In genomic region chr3:136984837-136985236, GRCh38 we compare ENCODE assay signal across 1 cellular context.
TF ChIP-seq lines count a peak whose summit lies in the region.

No MANE protein-coding gene starts in this region.

TF ChIP-seq in GM23338, 12 proteins besides CTCF, POLR2A, EP300 and RAD21 (continued from another document):
- no peak for TF ChIP-seq ZNF462 (CRISPR knock-in tag; IDR thresholded peaks at IDR 0.05)
